ENCODE assay signal across 8 cellular contexts in genomic region chr7:112790651-112790973, GRCh38. TPM values are rescaled to one million over a fixed set of nuclear protein-coding genes. Genes with fewer than 3 reads are reported as not detected.
DNase-seq lines count a peak whose midpoint lies in the region; ATAC-seq and TF ChIP-seq lines count a peak whose summit lies in the region.

No MANE protein-coding gene starts in this region.

- TF ChIP-seq EP300 in upper lobe of left lung (IDR thresholded peaks at IDR 0.05): no peak

- in situ Hi-C loops in astrocyte of the cerebellum (cut with HindIII; ENCODE audit: low sequenced_read_pairs): no loop called here

- ATAC-seq in GM21423 (IDR thresholded peaks at IDR 0.05; ENCODE audit: unreplicated experiment) (peak; percentile 60), right lobe of liver (peak in 3 of 4 donors; percentile 18 to 29 (median 22)), upper lobe of left lung (ENCODE audit: low FRiP score in 2 of 2) (peak; percentile 44 to 51)

- H3K4me1 ChIP-seq in right lobe of liver (peaks cover 0 to 9% (median 0%) of the 10 kb centered on the region in 4 donors), upper lobe of left lung (peaks cover 14 to 20% (median 16%) of the 10 kb centered on the region in 4 donors)

- H3K27ac ChIP-seq in HL-60 (replicated peaks) (peak overlapping the region; percentile 96), right lobe of liver (peak overlapping the region; percentile 78 to 88 (median 78)), upper lobe of left lung (peak overlapping the region; percentile 89 to 93 (median 92))

- intact Hi-C loops in right lobe of liver (cut with DNase I): no loop called here

- H3K4me3 ChIP-seq in GM06990 (replicated peaks; ENCODE audit: low read depth, low read length): peak overlapping the region; percentile 72
- H3K4me3 ChIP-seq in HL-60 (replicated peaks; ENCODE audit: insufficient read depth, low read length): peak overlapping the region; percentile 82
- H3K4me3 ChIP-seq in astrocyte of the cerebellum (ENCODE audit: low read depth, low read length): peak overlapping the region; percentile 72
- peak overlapping the region; percentile 71 to 92 (median 86) for H3K4me3 ChIP-seq in right lobe of liver
- H3K4me3 ChIP-seq in upper lobe of left lung: peak overlapping the region; percentile 62 to 77 (median 75)

- no peaks in the 10 kb centered on the region; the same call in 1 of the 2 replicates for H3K36me3 ChIP-seq in GM06990 (ENCODE audit: control insufficient read depth, insufficient read depth, low read length)
- no peaks in the 10 kb centered on the region for H3K36me3 ChIP-seq in right lobe of liver
- H3K36me3 ChIP-seq in upper lobe of left lung: no peaks in the 10 kb centered on the region

- TF ChIP-seq CTCF in GM06990 (IDR thresholded peaks at IDR 0.05; ENCODE audit: insufficient read depth, low read length, poor library complexity, severe bottlenecking) (no peak), HL-60 (IDR thresholded peaks at IDR 0.05; ENCODE audit: insufficient read depth, low read length) (no peak), astrocyte of the cerebellum (IDR thresholded peaks at IDR 0.05; ENCODE audit: low read depth, low read length, missing control alignments) (no peak), right lobe of liver (IDR thresholded peaks at IDR 0.05) (no peak), upper lobe of left lung (IDR thresholded peaks at IDR 0.05) (no peak)

- 51% methylated on average over 4 of the region's 11 CpGs for WGBS in right lobe of liver (ENCODE audit: insufficient coverage, low coverage, low lambda C conversion rate, missing lambda C conversion rate)
- WGBS in upper lobe of left lung, 2 donors: 18 to 44% methylated on average over 4 to 11 of the region's 11 CpGs

- no peak for DNase-seq in GM06990 (ENCODE audit: extremely low read depth, insufficient read length)
- DNase-seq in HL-60 (ENCODE audit: low read depth in 1 of 2, low spot score in 1 of 2): peak; percentile 5 to 50
- no peak for DNase-seq in astrocyte of the cerebellum (ENCODE audit: low read depth)
- no peak for DNase-seq in right lobe of liver
- DNase-seq in upper lobe of left lung: no peak
- no peak for DNase-seq in NCI-H2227 treated with DMSO at 0.1 percent for 48 hours (lab: John Stamatoyannopoulos, UW)
- DNase-seq in activated CD4-positive, alpha-beta T cell treated with anti-CD3 and anti-CD28 coated beads, Interleukin-2, amount 50 U/mL, for 1 hour: no peak

- H3K9me3 ChIP-seq in right lobe of liver (no peaks in the 10 kb centered on the region), upper lobe of left lung (no peaks in the 10 kb centered on the region)

- TF ChIP-seq POLR2A in right lobe of liver (IDR thresholded peaks at IDR 0.05) (no peak), upper lobe of left lung (IDR thresholded peaks at IDR 0.05) (no peak)

- H3K27me3 ChIP-seq in GM06990 (replicated peaks; ENCODE audit: control insufficient read depth, insufficient read depth, low read length): no peaks in the 10 kb centered on the region
- H3K27me3 ChIP-seq in HL-60 (ENCODE audit: insufficient read depth, poor library complexity, severe bottlenecking): no peaks in the 10 kb centered on the region
- H3K27me3 ChIP-seq in right lobe of liver: no peaks in the 10 kb centered on the region
- H3K27me3 ChIP-seq in upper lobe of left lung: no peaks in the 10 kb centered on the region

RNA-seq across cellular contexts. Expression of gene TMEM168, which starts 0.4 kb away (rescaled TPM):
- total RNA-seq in right lobe of liver (1 to 10 TPM; 5.8 to 9.1 (median 7.3) TPM), upper lobe of left lung (10 to 100 TPM in 5 of 6 donors, 1 to 10 TPM in 1; 9.5 to 33.0 (median 20.4) TPM)

Comparison
In these comparisons a context has a peak if more than half of its experiments do, and no peak if none do; other contexts are left out.
1. DNase-seq: peak in HL-60 (2 of 2); none in GM06990 (single experiment), astrocyte of the cerebellum (single experiment), right lobe of liver (0 of 3), upper lobe of left lung (0 of 2), NCI-H2227 treated with DMSO at 0.1 percent for 48 hours (single experiment) and activated CD4-positive, alpha-beta T cell treated with anti-CD3 and anti-CD28 coated beads, Interleukin-2, amount 50 U/mL, for 1 hour (single experiment).
2. Peak in every context shown above with its lines, with median percentiles within 50 percentile points of each other: H3K4me3 ChIP-seq, ATAC-seq and H3K27ac ChIP-seq.